ENCODE assay signal across 8 cellular contexts in genomic region chr21:5103880-5104561, GRCh38.
A peak's percentile ranks its signal among the peaks of the same experiment; 100 is the strongest.
DNase-seq lines count a peak whose midpoint lies in the region; ATAC-seq and TF ChIP-seq lines count a peak whose summit lies in the region.
"Not testable (repeated sequence)": the region's sequence is repeated elsewhere in the genome, so short reads cannot be mapped to it uniquely, and the experiment has no call there.

No MANE protein-coding gene starts in this region.

- ATAC-seq in DND-41 (ENCODE audit: insufficient read depth, low read depth) (peak; percentile 53), T-cell (replicated peaks in 1 of 4) (peak; percentile 6 to 21 (median 9)), mucosa of descending colon (peak; percentile 17)
- ATAC-seq in activated CD8-positive, alpha-beta T cell treated with anti-CD3 and anti-CD28 coated beads for 36 hours: peak; percentile 29

- POLR2A ChIA-PET in T-cell (lab: Charles Lee); activated CD8-positive, alpha-beta T cell treated with anti-CD3 and anti-CD28 coated beads for 36 hours (lab: Charles Lee): not testable (repeated sequence)

- H2AFZ ChIP-seq in DND-41 (ENCODE audit: low read depth, low read length): not testable (repeated sequence)

- H3K9me3 Mint-ChIP-seq in T-cell; activated CD8-positive, alpha-beta T cell treated with anti-CD3 and anti-CD28 coated beads for 36 hours; activated naive CD4-positive, alpha-beta T cell treated with anti-CD3 and anti-CD28 coated beads, Interleukin-2, amount 10 ng/mL, durations not matched to agents 7 days and 5 days; stimulated activated naive CD8-positive, alpha-beta T cell treated with anti-CD3 and anti-CD28 coated beads, Interleukin-15, Interleukin-2, amounts not matched to agents 100 ng/mL and 50 ng/mL, for 24 hours: not testable (repeated sequence)

- not testable (repeated sequence) for H3K4me1 ChIP-seq in DND-41 (ENCODE audit: insufficient read depth, low read length); mucosa of descending colon (ENCODE audit: low read depth)

- H3K27ac ChIP-seq in DND-41 (ENCODE audit: low read length): not testable (repeated sequence)

- not testable (repeated sequence) for H3K4me2 ChIP-seq in DND-41 (ENCODE audit: insufficient read depth, low read length)

- H3K27me3 Mint-ChIP-seq in T-cell; activated CD8-positive, alpha-beta T cell treated with anti-CD3 and anti-CD28 coated beads for 36 hours; activated naive CD4-positive, alpha-beta T cell treated with anti-CD3 and anti-CD28 coated beads, Interleukin-2, amount 10 ng/mL, durations not matched to agents 7 days and 5 days; stimulated activated naive CD8-positive, alpha-beta T cell treated with anti-CD3 and anti-CD28 coated beads, Interleukin-15, Interleukin-2, amounts not matched to agents 100 ng/mL and 50 ng/mL, for 24 hours: not testable (repeated sequence)

- not testable (repeated sequence) for H4K20me1 ChIP-seq in DND-41 (ENCODE audit: insufficient read depth, low read length)

- peaks cover 7 to 17% (median 16%) of the 10 kb centered on the region in 3 donors for H3K4me1 Mint-ChIP-seq in T-cell
- not testable (repeated sequence) for H3K4me1 Mint-ChIP-seq in activated CD8-positive, alpha-beta T cell treated with anti-CD3 and anti-CD28 coated beads for 36 hours (ENCODE audit: low read depth)
- H3K4me1 Mint-ChIP-seq in activated naive CD4-positive, alpha-beta T cell treated with anti-CD3 and anti-CD28 coated beads, Interleukin-2, amount 10 ng/mL, durations not matched to agents 7 days and 5 days: peaks cover 13% of the 10 kb centered on the region
- peaks cover 14% of the 10 kb centered on the region for H3K4me1 Mint-ChIP-seq in stimulated activated naive CD8-positive, alpha-beta T cell treated with anti-CD3 and anti-CD28 coated beads, Interleukin-15, Interleukin-2, amounts not matched to agents 100 ng/mL and 50 ng/mL, for 24 hours (ENCODE audit: low read depth)

- TF ChIP-seq CTCF in DND-41 (IDR thresholded peaks at IDR 0.05; ENCODE audit: borderline replicate concordance, extremely low read depth, low read length, poor library complexity, severe bottlenecking); activated CD8-positive, alpha-beta T cell treated with anti-CD3 and anti-CD28 coated beads for 36 hours (IDR thresholded peaks at IDR 0.05); mucosa of descending colon (IDR thresholded peaks at IDR 0.05): not testable (repeated sequence)

- peak overlapping the region; percentile 93 for H3K27ac Mint-ChIP-seq in T-cell
- H3K27ac Mint-ChIP-seq in activated CD8-positive, alpha-beta T cell treated with anti-CD3 and anti-CD28 coated beads for 36 hours: peak overlapping the region; percentile 91
- H3K27ac Mint-ChIP-seq in activated naive CD4-positive, alpha-beta T cell treated with anti-CD3 and anti-CD28 coated beads, Interleukin-2, amount 10 ng/mL, durations not matched to agents 7 days and 5 days: peak overlapping the region; percentile 95
- peak overlapping the region; percentile 91 for H3K27ac Mint-ChIP-seq in stimulated activated naive CD8-positive, alpha-beta T cell treated with anti-CD3 and anti-CD28 coated beads, Interleukin-15, Interleukin-2, amounts not matched to agents 100 ng/mL and 50 ng/mL, for 24 hours

- intact Hi-C loops in activated CD8-positive, alpha-beta T cell treated with anti-CD3 and anti-CD28 coated beads for 36 hours (cut with micrococcal nuclease); mucosa of descending colon (cut with DNase I, micrococcal nuclease): not testable (repeated sequence)

- not testable (repeated sequence) for H3K4me3 ChIP-seq in DND-41 (ENCODE audit: low read depth in 1 of 2, low read length in 2 of 2); mucosa of descending colon

- not testable (repeated sequence) for H3K36me3 Mint-ChIP-seq in T-cell; activated CD8-positive, alpha-beta T cell treated with anti-CD3 and anti-CD28 coated beads for 36 hours (ENCODE audit: low read depth); activated naive CD4-positive, alpha-beta T cell treated with anti-CD3 and anti-CD28 coated beads, Interleukin-2, amount 10 ng/mL, durations not matched to agents 7 days and 5 days; stimulated activated naive CD8-positive, alpha-beta T cell treated with anti-CD3 and anti-CD28 coated beads, Interleukin-15, Interleukin-2, amounts not matched to agents 100 ng/mL and 50 ng/mL, for 24 hours (ENCODE audit: low read depth)

- not testable (repeated sequence) for H3K79me2 ChIP-seq in DND-41 (ENCODE audit: insufficient read depth, low read length)

- H3K9me3 ChIP-seq in DND-41 (ENCODE audit: insufficient read depth, low read length, severe bottlenecking); mucosa of descending colon: not testable (repeated sequence)

- DNase-seq in DND-41 (peak; percentile 10), T-cell (peak in 8 of 34 experiments; percentile 1 to 19 (median 8)), mucosa of descending colon (peak in 2 of 3 donors; percentile 31 to 57)
- DNase-seq in activated CD8-positive, alpha-beta T cell treated with anti-CD3 and anti-CD28 coated beads for 36 hours: peak; percentile 75
- peak; percentile 33 for DNase-seq in activated naive CD4-positive, alpha-beta T cell treated with anti-CD3 and anti-CD28 coated beads, Interleukin-2, amount 10 ng/mL, durations not matched to agents 7 days and 5 days
- peak; percentile 16 for DNase-seq in effector CD4-positive, alpha-beta T cell
- peak; percentile 56 for DNase-seq in stimulated activated CD4-positive, alpha-beta T cell treated with anti-CD3 and anti-CD28 coated beads, Interleukin-15, amount 100 ng/mL, for 24 hours

- peak overlapping the region; percentile 67 to 72 (median 70) for H3K4me3 Mint-ChIP-seq in T-cell
- peak overlapping the region; percentile 79 for H3K4me3 Mint-ChIP-seq in activated CD8-positive, alpha-beta T cell treated with anti-CD3 and anti-CD28 coated beads for 36 hours
- peak overlapping the region; percentile 69 for H3K4me3 Mint-ChIP-seq in activated naive CD4-positive, alpha-beta T cell treated with anti-CD3 and anti-CD28 coated beads, Interleukin-2, amount 10 ng/mL, durations not matched to agents 7 days and 5 days
- H3K4me3 Mint-ChIP-seq in stimulated activated naive CD8-positive, alpha-beta T cell treated with anti-CD3 and anti-CD28 coated beads, Interleukin-15, Interleukin-2, amounts not matched to agents 100 ng/mL and 50 ng/mL, for 24 hours: peak overlapping the region; percentile 81

- not testable (repeated sequence) for H3K27me3 ChIP-seq in DND-41 (ENCODE audit: insufficient read depth, low read length, poor library complexity)

- H3K36me3 ChIP-seq in DND-41 (ENCODE audit: insufficient read depth, low read length); mucosa of descending colon (ENCODE audit: low read depth): not testable (repeated sequence)

- not testable (repeated sequence) for H3K9ac ChIP-seq in DND-41 (ENCODE audit: low read depth, low read length)

- CTCF ChIA-PET in T-cell (lab: Charles Lee); activated CD8-positive, alpha-beta T cell treated with anti-CD3 and anti-CD28 coated beads for 36 hours (lab: Charles Lee); activated naive CD4-positive, alpha-beta T cell treated with anti-CD3 and anti-CD28 coated beads, Interleukin-2, amount 10 ng/mL, durations not matched to agents 7 days and 5 days (lab: Charles Lee): not testable (repeated sequence)
